5 cellular contexts compared by ENCODE assay signal in the genomic region with DNA sequence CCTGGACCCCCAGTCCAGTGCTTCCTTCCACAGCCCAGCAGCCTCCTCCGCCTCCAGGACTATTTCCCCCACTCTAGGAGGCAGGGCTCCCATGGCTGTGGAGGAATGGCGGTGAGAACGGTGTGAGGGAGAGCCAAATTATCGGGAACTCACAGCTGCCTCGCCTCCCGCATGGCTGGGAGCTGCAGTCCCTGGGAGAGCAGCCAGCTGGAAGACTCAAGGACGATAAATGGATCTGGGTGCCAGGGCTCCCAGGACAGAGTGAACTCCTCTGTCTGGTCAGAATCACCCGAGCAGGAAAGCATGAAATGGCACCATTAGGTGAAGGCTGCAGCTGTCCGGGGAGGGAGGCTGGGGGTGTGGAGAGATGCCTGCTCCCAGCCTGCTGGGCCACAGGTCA. TPM values are rescaled to one million over a fixed set of nuclear protein-coding genes. Genes with fewer than 3 reads are reported as not detected.
"Had no signal": no experiment of that assay in that cellular context is flagged by ENCODE, and none has a peak within 500 bp of the region (broad histone marks: within the 10 kb centered on the region; RNA-seq: fewer than 3 reads in every experiment).

No MANE protein-coding gene starts in this region.

RNA-seq across cellular contexts. Expression of a gene that starts 32.6 kb away (rescaled TPM):
- total RNA-seq: activated CD4-positive, alpha-beta memory T cell treated with anti-CD3 and anti-CD28 coated beads, Interleukin-2, amount 10 ng/mL, durations not matched to agents 7 days and 5 days; activated CD4-positive, alpha-beta T cell treated with anti-CD3 and anti-CD28 coated beads for 36 hours; activated CD4-positive, alpha-beta T cell treated with anti-CD3 and anti-CD28 coated beads, Interleukin-2, amount 10 ng/mL, durations not matched to agents 7 days and 5 days; activated T-helper 2 cell treated with anti-CD3 and anti-CD28 coated beads, Interferon-gamma antibody, Interleukin-2, Interleukin-4, amounts not matched to agents 10 μg/mL and 5 μg/mL and 100 μg/mL, durations not matched to agents 14 hours and 24 hours and 36 hours; T-helper 1 cell treated with Interleukin-12 subunit alpha and Interleukin-12 subunit beta and Interleukin-4 antibody, amounts not matched to agents 30 ng/mL and 1 ng/mL, for 36 hours had no signal
